13 cellular contexts compared by ENCODE assay signal in genomic region chr17:2562162-2562858, GRCh38. TPM values are rescaled to one million over a fixed set of nuclear protein-coding genes. Genes with fewer than 3 reads are reported as not detected.
DNase-seq lines count a peak whose midpoint lies in the region; ATAC-seq and TF ChIP-seq lines count a peak whose summit lies in the region.
"Had no signal": no experiment of that assay in that cellular context is flagged by ENCODE, and none has a peak within 500 bp of the region (broad histone marks: within the 10 kb centered on the region; RNA-seq: fewer than 3 reads in every experiment).

No MANE protein-coding gene starts in this region.

- H3K36me3 Mint-ChIP-seq in activated naive CD4-positive, alpha-beta T cell treated with anti-CD3 and anti-CD28 coated beads, Interleukin-2, amount 10 ng/mL, durations not matched to agents 7 days and 5 days = no peaks in the 10 kb centered on the region
- H3K36me3 Mint-ChIP-seq in endothelial cell (ENCODE audit: low read depth, unreplicated experiment) = peaks cover 5% of the 10 kb centered on the region
- H3K36me3 Mint-ChIP-seq: CD4-positive, CD25-positive, alpha-beta regulatory T cell had no signal

- peaks cover 9% of the 10 kb centered on the region for H3K27me3 Mint-ChIP-seq in activated naive CD4-positive, alpha-beta T cell treated with anti-CD3 and anti-CD28 coated beads, Interleukin-2, amount 10 ng/mL, durations not matched to agents 7 days and 5 days
- peaks cover 4% of the 10 kb centered on the region for H3K27me3 Mint-ChIP-seq in endothelial cell (ENCODE audit: unreplicated experiment)
- H3K27me3 Mint-ChIP-seq: CD4-positive, CD25-positive, alpha-beta regulatory T cell had no signal

- no peak overlapping the region for H3K4me3 Mint-ChIP-seq in activated naive CD4-positive, alpha-beta T cell treated with anti-CD3 and anti-CD28 coated beads, Interleukin-2, amount 10 ng/mL, durations not matched to agents 7 days and 5 days
- peak overlapping the region; percentile 60 for H3K4me3 Mint-ChIP-seq in endothelial cell (ENCODE audit: unreplicated experiment)

- CTCF ChIA-PET in activated naive CD4-positive, alpha-beta T cell treated with anti-CD3 and anti-CD28 coated beads, Interleukin-2, amount 10 ng/mL, durations not matched to agents 7 days and 5 days (lab: Charles Lee) = no interaction called here

- intact Hi-C loops in ovary (cut with DNase I) = no loop called here

- no peak for TF ChIP-seq POLR2A in ovary (IDR thresholded peaks at IDR 0.05)

- no peak overlapping the region for H3K4me3 ChIP-seq in Jurkat, Clone E6-1 (ENCODE audit: low read length)
- H3K4me3 ChIP-seq in ovary = no peak overlapping the region

- no peak overlapping the region for H3K27ac ChIP-seq in ovary

- ATAC-seq in stimulated activated naive CD8-positive, alpha-beta T cell treated with anti-CD3 and anti-CD28 coated beads, Interleukin-15, Interleukin-2, amounts not matched to agents 100 U/mL and 50 U/mL, for 24 hours = no peak

- TF ChIP-seq EP300 in ovary (IDR thresholded peaks at IDR 0.05) = no peak

- no peaks in the 10 kb centered on the region for H3K36me3 ChIP-seq in ovary

- no peaks in the 10 kb centered on the region for H3K4me1 ChIP-seq in ovary (ENCODE audit: insufficient read depth)

- H3K9me3 ChIP-seq in ovary = no peaks in the 10 kb centered on the region

- no peak for DNase-seq in activated naive CD4-positive, alpha-beta T cell treated with anti-CD3 and anti-CD28 coated beads, Interleukin-2, amount 10 ng/mL, durations not matched to agents 7 days and 5 days
- DNase-seq in activated naive CD4-positive, alpha-beta T cell treated with anti-CD3 and anti-CD28 coated beads, Interleukin-2, amount 50 U/mL, for 16 hours = no peak
- DNase-seq in Jurkat, Clone E6-1 (ENCODE audit: low read depth, low spot score) = peak; percentile 7
- DNase-seq in endothelial cell (ENCODE audit: low spot score) (no peak), ovary (no peak), NCI-H2196 (lab: John Stamatoyannopoulos, UW; ENCODE audit: unreplicated experiment) (no peak)
- peak; percentile 7 for DNase-seq in stimulated activated naive CD8-positive, alpha-beta T cell treated with anti-CD3 and anti-CD28 coated beads, Interleukin-15, Interleukin-2, amounts not matched to agents 100 U/mL and 50 U/mL, for 24 hours
- DNase-seq: CD4-positive, CD25-positive, alpha-beta regulatory T cell; DMS79 treated with DMSO at 0.1 percent for 48 hours; KG1; NCI-H1092 treated with DMSO at 0.1 percent for 48 hours; NCI-H1694; NCI-H69 had no signal

- H3K4me1 Mint-ChIP-seq in activated naive CD4-positive, alpha-beta T cell treated with anti-CD3 and anti-CD28 coated beads, Interleukin-2, amount 10 ng/mL, durations not matched to agents 7 days and 5 days = peaks cover 7% of the 10 kb centered on the region
- H3K4me1 Mint-ChIP-seq in endothelial cell (ENCODE audit: unreplicated experiment) = peaks cover 2% of the 10 kb centered on the region

- H3K27me3 ChIP-seq in ovary = no peaks in the 10 kb centered on the region

- peak overlapping the region; percentile 63 for H3K27ac Mint-ChIP-seq in activated naive CD4-positive, alpha-beta T cell treated with anti-CD3 and anti-CD28 coated beads, Interleukin-2, amount 10 ng/mL, durations not matched to agents 7 days and 5 days
- H3K27ac Mint-ChIP-seq in endothelial cell (ENCODE audit: unreplicated experiment) = peak overlapping the region; percentile 59
- H3K27ac Mint-ChIP-seq: CD4-positive, CD25-positive, alpha-beta regulatory T cell had no signal

- WGBS in ovary, 3 donors = 82 to 85% (median 83%) methylated on average over 8 of the region's 8 CpGs

- TF ChIP-seq CTCF in endothelial cell (IDR thresholded peaks at IDR 0.05; ENCODE audit: unreplicated experiment) (no peak), ovary (IDR thresholded peaks at IDR 0.05) (no peak)

- peaks cover 4% of the 10 kb centered on the region for H3K9me3 Mint-ChIP-seq in activated naive CD4-positive, alpha-beta T cell treated with anti-CD3 and anti-CD28 coated beads, Interleukin-2, amount 10 ng/mL, durations not matched to agents 7 days and 5 days
- H3K9me3 Mint-ChIP-seq in endothelial cell (ENCODE audit: unreplicated experiment) = peaks cover 6% of the 10 kb centered on the region

RNA-seq across cellular contexts. Expression of gene PAFAH1B1, which starts 31.1 kb away (rescaled TPM):
- 117 TPM for polyA plus RNA-seq in Jurkat, Clone E6-1 (2012; ENCODE audit: insufficient read depth, insufficient read length)
- total RNA-seq in endothelial cell (ENCODE audit: unreplicated experiment) (141 TPM), ovary (100 to 1,000 TPM in 4 of 7 donors, 10 to 100 TPM in 3; 73.6 to 125 (median 108) TPM)
- 10 to 100 TPM; 36.5 to 99.0 TPM for polyA plus RNA-seq in ovary

RNA-seq across cellular contexts. Expression of gene METTL16, which starts 50.6 kb away (rescaled TPM):
- 25.0 TPM for polyA plus RNA-seq in Jurkat, Clone E6-1 (2012; ENCODE audit: insufficient read depth, insufficient read length)
- total RNA-seq in endothelial cell (ENCODE audit: unreplicated experiment) (24.9 TPM), ovary (10 to 100 TPM; 18.4 to 69.1 (median 42.7) TPM)
- 10 to 100 TPM; 26.3 to 26.8 TPM for polyA plus RNA-seq in ovary

Comparison
In these comparisons a context has a peak if more than half of its experiments do, and no peak if none do; other contexts are left out.
1. DNase-seq: peak in Jurkat, Clone E6-1 (single experiment) and stimulated activated naive CD8-positive, alpha-beta T cell treated with anti-CD3 and anti-CD28 coated beads, Interleukin-15, Interleukin-2, amounts not matched to agents 100 U/mL and 50 U/mL, for 24 hours (single experiment); none in activated naive CD4-positive, alpha-beta T cell treated with anti-CD3 and anti-CD28 coated beads, Interleukin-2, amount 10 ng/mL, durations not matched to agents 7 days and 5 days (single experiment), activated naive CD4-positive, alpha-beta T cell treated with anti-CD3 and anti-CD28 coated beads, Interleukin-2, amount 50 U/mL, for 16 hours (single experiment), endothelial cell (single experiment), ovary (0 of 5) and NCI-H2196 (single experiment).